In genomic region chr1:59422921-59423575, GRCh38 we compare ENCODE assay signal across 12 cellular contexts.
DNase-seq lines count a peak whose midpoint lies in the region; ATAC-seq and TF ChIP-seq lines count a peak whose summit lies in the region.
"Had no signal": no experiment of that assay in that cellular context is flagged by ENCODE, and none has a peak within 500 bp of the region (broad histone marks: within the 10 kb centered on the region; RNA-seq: fewer than 3 reads in every experiment).

No MANE protein-coding gene starts in this region.

- TF ChIP-seq POLR2A in lower leg skin (IDR thresholded peaks at IDR 0.05) (no peak), testis (IDR thresholded peaks at IDR 0.05) (no peak)

- H3K9me3 Mint-ChIP-seq in activated T-cell treated with anti-CD3 and anti-CD28 coated beads, Interleukin-2, amount 50 U/mL, for 4 hours, result no peaks in the 10 kb centered on the region
- H3K9me3 Mint-ChIP-seq: activated naive CD4-positive, alpha-beta T cell treated with anti-CD3 and anti-CD28 coated beads, Interleukin-2, amount 50 U/mL, for 24 hours had no signal

- peak overlapping the region in 8 of 59 donors; percentile 4 to 53 (median 26) for H3K27ac ChIP-seq in dorsolateral prefrontal cortex
- H3K27ac ChIP-seq in testis, result no peak overlapping the region

- H3K36me3 ChIP-seq in testis (ENCODE audit: low read depth, missing control alignments), result no peaks in the 10 kb centered on the region

- no peak overlapping the region for H3K4me3 Mint-ChIP-seq in activated T-cell treated with anti-CD3 and anti-CD28 coated beads, Interleukin-2, amount 50 U/mL, for 4 hours
- H3K4me3 Mint-ChIP-seq: activated naive CD4-positive, alpha-beta T cell treated with anti-CD3 and anti-CD28 coated beads, Interleukin-2, amount 50 U/mL, for 24 hours had no signal

- ATAC-seq in activated T-cell treated with anti-CD3 and anti-CD28 coated beads, Interleukin-2, amount 50 U/mL, for 4 hours, result no peak

- H3K9me3 ChIP-seq in testis, result no peaks in the 10 kb centered on the region

- no peaks in the 10 kb centered on the region for H3K4me1 ChIP-seq in testis

- no peaks in the 10 kb centered on the region for H3K36me3 Mint-ChIP-seq in activated T-cell treated with anti-CD3 and anti-CD28 coated beads, Interleukin-2, amount 50 U/mL, for 4 hours (ENCODE audit: insufficient read depth)
- H3K36me3 Mint-ChIP-seq: activated naive CD4-positive, alpha-beta T cell treated with anti-CD3 and anti-CD28 coated beads, Interleukin-2, amount 50 U/mL, for 24 hours had no signal

- no peaks in the 10 kb centered on the region for H3K4me1 Mint-ChIP-seq in activated T-cell treated with anti-CD3 and anti-CD28 coated beads, Interleukin-2, amount 50 U/mL, for 4 hours (ENCODE audit: low read depth)
- H3K4me1 Mint-ChIP-seq: activated naive CD4-positive, alpha-beta T cell treated with anti-CD3 and anti-CD28 coated beads, Interleukin-2, amount 50 U/mL, for 24 hours had no signal

- intact Hi-C loops in dorsolateral prefrontal cortex (cut with DNase I) (no loop called here), lower leg skin (cut with DNase I; ENCODE audit: low total_unique reads) (no loop called here), testis (cut with DNase I; ENCODE audit: low total_unique reads) (no loop called here)

- no peaks in the 10 kb centered on the region for H3K27me3 Mint-ChIP-seq in activated T-cell treated with anti-CD3 and anti-CD28 coated beads, Interleukin-2, amount 50 U/mL, for 4 hours (ENCODE audit: low read depth)
- H3K27me3 Mint-ChIP-seq: activated naive CD4-positive, alpha-beta T cell treated with anti-CD3 and anti-CD28 coated beads, Interleukin-2, amount 50 U/mL, for 24 hours had no signal

- 28 to 41% methylated on average over 6 of the region's 6 CpGs for WGBS in lower leg skin, 2 donors
- WGBS in testis, 2 donors, result 79 to 81% methylated on average over 6 of the region's 6 CpGs

- H3K27me3 ChIP-seq in dorsolateral prefrontal cortex (no peaks in the 10 kb centered on the region), testis (no peaks in the 10 kb centered on the region)

- TF ChIP-seq CTCF in dorsolateral prefrontal cortex (IDR thresholded peaks at IDR 0.05 in 54 of 56, conservative IDR thresholded peaks at IDR 0.05 in 2 of 56; ENCODE audit: low read depth in 1 of 56, partially characterized antibody in 56 of 56), result no peak
- no peak for TF ChIP-seq CTCF in lower leg skin (IDR thresholded peaks at IDR 0.05)
- no peak for TF ChIP-seq CTCF in testis (IDR thresholded peaks at IDR 0.05)

- DNase-seq in NCI-H2029 treated with DMSO at 0.1 percent for 48 hours (lab: John Stamatoyannopoulos, UW), result peak; percentile 82
- DNase-seq in dorsolateral prefrontal cortex, result peak in 7 of 10 donors; percentile 38 to 77 (median 58)
- peak; percentile 85 to 96 for DNase-seq in lower leg skin (ENCODE audit: low spot score in 2 of 2)
- DNase-seq in testis, result peak; percentile 35
- DNase-seq in activated T-cell treated with anti-CD3 and anti-CD28 coated beads, Interleukin-2, amount 50 U/mL, for 4 hours, result no peak
- no peak for DNase-seq in D341Med (ENCODE audit: low spot score)
- DNase-seq in ecto neural progenitor cell (ENCODE audit: low spot score), result no peak
- no peak for DNase-seq in A172 (ENCODE audit: low spot score)
- DNase-seq: GDM1, NCI-H1417 treated with DMSO at 0.1 percent for 48 hours, T1000 had no signal

- no peak overlapping the region for H3K4me3 ChIP-seq in dorsolateral prefrontal cortex
- no peak overlapping the region for H3K4me3 ChIP-seq in lower leg skin (ENCODE audit: low read depth, poor library complexity, severe bottlenecking)
- H3K4me3 ChIP-seq in testis, result no peak overlapping the region

Comparison
In these comparisons a context has a peak if more than half of its experiments do, and no peak if none do; other contexts are left out.
1. DNase-seq: peak in NCI-H2029 treated with DMSO at 0.1 percent for 48 hours (single experiment), dorsolateral prefrontal cortex (7 of 10), lower leg skin (2 of 2) and testis (single experiment); none in activated T-cell treated with anti-CD3 and anti-CD28 coated beads, Interleukin-2, amount 50 U/mL, for 4 hours (single experiment), D341Med (single experiment), ecto neural progenitor cell (single experiment) and A172 (single experiment).